Comparison of ENCODE assay signal across 26 cellular contexts in the genomic region with DNA sequence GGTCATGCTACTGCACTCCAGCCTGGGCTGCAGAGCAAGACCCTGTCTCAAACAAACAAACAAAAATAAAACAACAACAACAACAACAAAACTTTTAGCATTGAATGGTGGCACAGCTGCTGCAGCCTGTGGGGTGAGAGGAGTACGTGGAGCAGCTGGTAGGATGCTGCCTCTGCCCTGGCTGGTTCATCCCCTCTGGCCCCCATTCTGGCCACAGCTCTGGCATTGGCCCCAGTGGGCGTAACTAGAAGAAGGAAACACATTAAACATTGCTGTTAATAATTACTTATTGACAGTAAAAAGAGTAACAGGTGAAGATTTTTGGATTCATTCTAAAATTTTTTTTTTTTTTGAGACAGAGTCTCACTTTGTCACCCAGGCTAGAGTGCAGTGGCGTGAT. TPM values are rescaled to one million over a fixed set of nuclear protein-coding genes. Genes with fewer than 3 reads are reported as not detected.
DNase-seq lines count a peak whose midpoint lies in the region; ATAC-seq and TF ChIP-seq lines count a peak whose summit lies in the region.
"Had no signal": no experiment of that assay in that cellular context is flagged by ENCODE, and none has a peak within 500 bp of the region (broad histone marks: within the 10 kb centered on the region; RNA-seq: fewer than 3 reads in every experiment).

No MANE protein-coding gene starts in this region.

- H3K27me3 ChIP-seq in vagina: no peaks in the 10 kb centered on the region
- H3K27me3 ChIP-seq: SJSA1 had no signal

- H3K9me3 ChIP-seq in vagina: no peaks in the 10 kb centered on the region
- H3K9me3 ChIP-seq: A549, SJSA1 had no signal

- ATAC-seq in GM18861 (IDR thresholded peaks at IDR 0.05; ENCODE audit: unreplicated experiment) (peak; percentile 85), GM19463 (IDR thresholded peaks at IDR 0.05; ENCODE audit: unreplicated experiment) (peak; percentile 81), HG03354 (IDR thresholded peaks at IDR 0.05; ENCODE audit: poor library complexity, severe bottlenecking, unreplicated experiment) (peak; percentile 83), HG03442 (IDR thresholded peaks at IDR 0.05; ENCODE audit: unreplicated experiment) (no peak), HG02870 (IDR thresholded peaks at IDR 0.05; ENCODE audit: unreplicated experiment) (no peak)
- ATAC-seq: A549, GM23338, K562 had no signal

- intact Hi-C loops in vagina (cut with DNase I): no loop called here

- no peak for TF ChIP-seq CTCF in vagina (IDR thresholded peaks at IDR 0.05)

- no peak overlapping the region for H3K4me3 ChIP-seq in vagina
- H3K4me3 ChIP-seq: A549, GM23338, K562, SJSA1 had no signal

- H3K36me3 ChIP-seq in vagina: no peaks in the 10 kb centered on the region
- H3K36me3 ChIP-seq: SJSA1 had no signal

- DNase-seq in vagina (ENCODE audit: extremely low spot score in 2 of 2) (no peak), NCI-H2081 (lab: John Stamatoyannopoulos, UW) (no peak)
- DNase-seq: C1 segment of cervical spinal cord; CD4-positive, alpha-beta memory T cell; COR-L47; H9; Kasumi-1; MV-4-11; NCI-H1105; NCI-H2029; NCI-H446 treated with DMSO at 0.1 percent for 48 hours; NCI-H526; NCI-H82; NK-92 treated with Interleukin-12 subunit alpha and Interleukin-12 subunit beta, amount 100 ng/mL, for 24 hours; Right ventricle myocardium superior; RPMI8226; T-helper 2 cell had no signal

- no peak overlapping the region for H3K27ac ChIP-seq in vagina
- H3K27ac ChIP-seq: A549, SJSA1 had no signal

- TF ChIP-seq POLR2A in vagina (IDR thresholded peaks at IDR 0.05): no peak

- no peaks in the 10 kb centered on the region for H3K4me1 ChIP-seq in vagina
- H3K4me1 ChIP-seq: SJSA1 had no signal

RNA-seq across cellular contexts. Expression of gene C2CD5, which starts 28.8 kb away (rescaled TPM):
- total RNA-seq in vagina: 49.1 TPM

RNA-seq across cellular contexts. Expression of gene ETNK1, which starts 51.8 kb away (rescaled TPM):
- 23.3 TPM for total RNA-seq in vagina

Comparison
In these comparisons a context has a peak if more than half of its experiments do, and no peak if none do; other contexts are left out.
1. ATAC-seq: peak in GM18861 (single experiment), GM19463 (single experiment) and HG03354 (single experiment); none in HG03442 (single experiment) and HG02870 (single experiment).